Comparison of ENCODE assay signal across 30 cellular contexts in genomic region chr22:30056015-30056414, GRCh38. TPM values are rescaled to one million over a fixed set of nuclear protein-coding genes. Genes with fewer than 3 reads are reported as not detected.
"Had no signal": no experiment of that assay in that cellular context is flagged by ENCODE, and none has a peak within 500 bp of the region (broad histone marks: within the 10 kb centered on the region; RNA-seq: fewer than 3 reads in every experiment).

No MANE protein-coding gene starts in this region.

- H3K36me3 ChIP-seq: ascending aorta, SJSA1 had no signal

- H3K27me3 ChIP-seq: ascending aorta, body of pancreas, SJSA1 had no signal

- H3K27ac Mint-ChIP-seq: activated B cell treated with CpG ODN at 0.5 μM for 24 hours; activated CD4-positive, alpha-beta T cell treated with anti-CD3 and anti-CD28 coated beads, Interleukin-2, amount 10 ng/mL, durations not matched to agents 24 days and 14 days; activated naive CD4-positive, alpha-beta T cell treated with anti-CD3 and anti-CD28 coated beads, Interleukin-2, amount 10 ng/mL, durations not matched to agents 7 days and 5 days; activated naive CD8-positive, alpha-beta T cell treated with anti-CD3 and anti-CD28 coated beads, Interleukin-2, amount 10 ng/mL, durations not matched to agents 7 days and 5 days; activated T-helper 17 cell treated with anti-CD3 and anti-CD28 coated beads, Interleukin-2, amount 50 U/mL, for 72 hours had no signal

- H3K27ac ChIP-seq: ascending aorta, body of pancreas, KMS-11, SJSA1 had no signal

- H3K4me1 Mint-ChIP-seq: activated B cell treated with CpG ODN at 0.5 μM for 24 hours; activated CD4-positive, alpha-beta T cell treated with anti-CD3 and anti-CD28 coated beads, Interleukin-2, amount 10 ng/mL, durations not matched to agents 24 days and 14 days; activated naive CD4-positive, alpha-beta T cell treated with anti-CD3 and anti-CD28 coated beads, Interleukin-2, amount 10 ng/mL, durations not matched to agents 7 days and 5 days; activated naive CD8-positive, alpha-beta T cell treated with anti-CD3 and anti-CD28 coated beads, Interleukin-2, amount 10 ng/mL, durations not matched to agents 7 days and 5 days; activated T-helper 17 cell treated with anti-CD3 and anti-CD28 coated beads, Interleukin-2, amount 50 U/mL, for 72 hours had no signal

- ATAC-seq: activated T-helper 17 cell treated with anti-CD3 and anti-CD28 coated beads, Interleukin-2, amount 50 U/mL, for 72 hours; body of pancreas; PC-3; SK-N-SH treated with all-trans-retinoic acid at 6 μM for 48 hours had no signal

- H3K4me2 ChIP-seq: KMS-11 had no signal

- H3K9ac ChIP-seq: KMS-11 had no signal

- H3K4me3 Mint-ChIP-seq: activated B cell treated with CpG ODN at 0.5 μM for 24 hours; activated CD4-positive, alpha-beta T cell treated with anti-CD3 and anti-CD28 coated beads, Interleukin-2, amount 10 ng/mL, durations not matched to agents 24 days and 14 days; activated naive CD4-positive, alpha-beta T cell treated with anti-CD3 and anti-CD28 coated beads, Interleukin-2, amount 10 ng/mL, durations not matched to agents 7 days and 5 days; activated naive CD8-positive, alpha-beta T cell treated with anti-CD3 and anti-CD28 coated beads, Interleukin-2, amount 10 ng/mL, durations not matched to agents 7 days and 5 days; activated T-helper 17 cell treated with anti-CD3 and anti-CD28 coated beads, Interleukin-2, amount 50 U/mL, for 72 hours had no signal

- H3K4me1 ChIP-seq: ascending aorta, SJSA1 had no signal

- H3K27me3 Mint-ChIP-seq: activated CD4-positive, alpha-beta T cell treated with anti-CD3 and anti-CD28 coated beads, Interleukin-2, amount 10 ng/mL, durations not matched to agents 24 days and 14 days had no signal

- H3K4me3 ChIP-seq: ascending aorta, body of pancreas, SJSA1 had no signal

- DNase-seq: activated B cell treated with CpG ODN at 0.5 μM for 24 hours; activated CD4-positive, alpha-beta T cell treated with anti-CD3 and anti-CD28 coated beads for 1 hour; activated CD4-positive, alpha-beta T cell treated with anti-CD3 and anti-CD28 coated beads, Interleukin-2, amount 10 ng/mL, durations not matched to agents 24 days and 14 days; activated CD4-positive, alpha-beta T cell treated with anti-CD3 and anti-CD28 coated beads, Interleukin-2, amount 50 U/mL, for 48 hours; activated CD8-positive, alpha-beta memory T cell treated with anti-CD3 and anti-CD28 coated beads for 24 hours; activated gamma-delta T cell treated with Interleukin-2 at 50 U/mL for 16 hours; activated naive CD4-positive, alpha-beta T cell treated with anti-CD3 and anti-CD28 coated beads, Interleukin-2, amount 10 ng/mL, durations not matched to agents 7 days and 5 days; activated naive CD8-positive, alpha-beta T cell treated with anti-CD3 and anti-CD28 coated beads, Interleukin-2, amount 10 ng/mL, durations not matched to agents 7 days and 5 days; activated T-cell treated with anti-CD3 and anti-CD28 coated beads, Interleukin-2, amount 50 U/mL, for 48 hours; amniotic stem cell; body of pancreas; central memory CD4-positive, alpha-beta T cell; NCI-H1105; NCI-H1436; NCI-H1694 treated with DMSO at 0.1 percent for 48 hours; NCI-H2029 treated with DMSO at 0.1 percent for 48 hours; NCI-H345; NCI-H510A treated with DMSO at 0.1 percent for 48 hours; PC-3; SHP77; SW 1271 had no signal

- H3K9me3 ChIP-seq: body of pancreas, SJSA1 had no signal

- FAIRE-seq: bronchial epithelial cell, RCC 7860 had no signal

RNA-seq across cellular contexts. Expression of gene HORMAD2, which starts 24.2 kb away (rescaled TPM):
- total RNA-seq: activated B cell treated with CpG ODN at 0.5 μM for 24 hours; activated CD4-positive, alpha-beta T cell treated with anti-CD3 and anti-CD28 coated beads, Interleukin-2, amount 10 ng/mL, durations not matched to agents 24 days and 14 days; ascending aorta; body of pancreas; bronchial epithelial cell; MCF 10A; PC-3; SJSA1; T-helper 1 cell treated with Interleukin-12 subunit alpha and Interleukin-12 subunit beta and Interleukin-4 antibody, amounts not matched to agents 30 ng/mL and 1 ng/mL, for 36 hours had no signal
